8 cellular contexts compared by ENCODE assay signal in the genomic region with DNA sequence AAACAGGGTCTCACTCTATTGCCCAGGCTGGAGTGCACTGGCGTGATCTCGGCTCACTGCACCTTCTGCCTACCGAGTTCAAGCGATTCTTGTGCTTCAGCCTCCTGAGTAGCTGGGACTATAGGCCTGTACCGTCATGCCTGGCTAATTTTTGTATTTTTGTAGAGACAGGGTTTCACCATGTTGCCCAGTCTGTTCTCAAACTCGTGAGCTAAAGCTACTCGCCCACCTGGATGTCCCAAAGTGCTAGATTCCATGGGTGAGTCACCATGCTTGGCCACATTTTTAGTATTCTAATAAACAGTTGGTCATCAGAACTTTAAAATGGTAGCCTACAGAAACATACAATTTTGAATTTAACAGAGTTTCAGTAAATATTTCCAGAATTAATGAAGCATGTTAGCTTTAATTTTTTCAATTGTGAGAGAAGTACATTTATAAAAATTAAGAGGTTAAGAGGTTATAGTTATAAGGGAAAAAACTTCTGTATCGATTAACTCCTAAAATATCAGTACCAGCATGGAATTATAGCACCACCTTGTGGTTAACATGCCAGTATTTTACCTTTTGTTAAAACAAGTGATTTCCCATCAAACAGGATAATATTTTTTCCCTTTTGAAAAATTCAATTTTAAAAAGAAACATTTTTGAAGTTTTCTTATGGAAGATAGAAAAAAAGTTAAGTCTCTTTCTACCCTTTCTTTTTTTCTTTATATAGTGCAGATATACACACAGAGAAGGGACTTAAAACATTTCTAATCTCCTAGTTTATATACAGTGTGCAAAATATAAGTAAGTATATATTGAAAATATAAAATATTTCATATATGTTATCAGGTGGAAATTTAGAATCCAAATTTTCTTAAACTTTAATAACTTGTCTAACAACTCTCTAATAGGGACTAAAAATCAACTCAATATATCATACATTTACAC. TPM values are rescaled to one million over a fixed set of nuclear protein-coding genes. Genes with fewer than 3 reads are reported as not detected.
A peak's percentile ranks its signal among the peaks of the same experiment; 100 is the strongest.
DNase-seq lines count a peak whose midpoint lies in the region; ATAC-seq, FAIRE-seq and TF ChIP-seq lines count a peak whose summit lies in the region.

No MANE protein-coding gene starts in this region.

- FAIRE-seq in TTC549 (lab: Jason Lieb, UNC), result peak; percentile 98

- no peak overlapping the region for H3K4me3 ChIP-seq in uterus

- no peaks in the 10 kb centered on the region for H3K4me1 ChIP-seq in uterus

- intact Hi-C loops in uterus (cut with DNase I; ENCODE audit: low total_unique reads), result no loop called here

- H3K9me3 ChIP-seq in uterus, result no peaks in the 10 kb centered on the region

- TF ChIP-seq POLR2A in uterus (IDR thresholded peaks at IDR 0.05), result no peak

- no peaks in the 10 kb centered on the region for H3K36me3 ChIP-seq in uterus

- peak in 3 of 4 experiments; percentile 20 to 50 (median 39) for TF ChIP-seq CTCF in uterus (IDR thresholded peaks at IDR 0.05)

- no peak for ATAC-seq in HG03045 (IDR thresholded peaks at IDR 0.05; ENCODE audit: unreplicated experiment)

- DNase-seq in NCI-H2196 (lab: John Stamatoyannopoulos, UW; ENCODE audit: unreplicated experiment), result peak; percentile 1
- no peak for DNase-seq in NCI-H2196 treated with DMSO at 0.1 percent for 48 hours (lab: John Stamatoyannopoulos, UW; ENCODE audit: unreplicated experiment)
- peak; percentile 5 for DNase-seq in HK-2 (ENCODE audit: unreplicated experiment)
- peak; percentile 53 for DNase-seq in inferior parietal cortex (ENCODE audit: extremely low spot score)
- DNase-seq in uterus, result no peak
- no peak for DNase-seq in stimulated activated naive CD4-positive, alpha-beta T cell treated with Interleukin-2 at 50 U/mL for 16 hours (lab: John Stamatoyannopoulos, UW)

- H3K27me3 ChIP-seq in uterus, result no peaks in the 10 kb centered on the region

- no peak overlapping the region for H3K27ac ChIP-seq in uterus

RNA-seq across cellular contexts. Expression of gene CEP44, which starts 35.4 kb away (rescaled TPM):
- 10 to 100 TPM in 3 of 4 donors, 1 to 10 TPM in 1; 5.9 to 43.4 (median 22.2) TPM for total RNA-seq in uterus

RNA-seq across cellular contexts. Expression of gene FBXO8, which starts 35.6 kb away (rescaled TPM):
- total RNA-seq in uterus, result 10 to 100 TPM; 14.3 to 61.9 (median 37.2) TPM

Comparison
In these comparisons a context has a peak if more than half of its experiments do, and no peak if none do; other contexts are left out.
1. DNase-seq: peak in NCI-H2196 (single experiment), HK-2 (single experiment) and inferior parietal cortex (single experiment); none in NCI-H2196 treated with DMSO at 0.1 percent for 48 hours (single experiment), uterus (0 of 2) and stimulated activated naive CD4-positive, alpha-beta T cell treated with Interleukin-2 at 50 U/mL for 16 hours (single experiment).